Comparison of ENCODE assay signal across 1 cellular context in genomic region chr11:82814379-82814778, GRCh38.
TF ChIP-seq lines count a peak whose summit lies in the region.

No MANE protein-coding gene starts in this region.

TF ChIP-seq in H1, 55 proteins besides CTCF, POLR2A, EP300 and RAD21 (continued from another document):
- TF ChIP-seq ATF3 (IDR thresholded peaks at IDR 0.05; ENCODE audit: insufficient read depth, low read depth, low read length) (no peak), CTBP2 (IDR thresholded peaks at IDR 0.05; ENCODE audit: borderline replicate concordance, insufficient read depth, insufficient read length, low read length) (no peak), BACH1 (IDR thresholded peaks at IDR 0.05; ENCODE audit: low read length) (no peak), YY1 (IDR thresholded peaks at IDR 0.05; ENCODE audit: low read depth, low read length) (no peak), MAFK (IDR thresholded peaks at IDR 0.05; ENCODE audit: low read depth, low read length) (no peak), SIRT6 (IDR thresholded peaks at IDR 0.05; ENCODE audit: low read length) (no peak), CHD7 (IDR thresholded peaks at IDR 0.05; ENCODE audit: insufficient replicate concordance, low read length) (no peak), NRF1 (IDR thresholded peaks at IDR 0.05; ENCODE audit: low read depth, low read length) (no peak)
TF ChIP-seq in H1: peak in this region for 0.
